ENCODE assay signal across 1 cellular context in genomic region chr5:42596817-42597216, GRCh38.
TF ChIP-seq lines count a peak whose summit lies in the region.

No MANE protein-coding gene starts in this region.

TF ChIP-seq in HepG2, 621 proteins besides CTCF, POLR2A, EP300 and RAD21 (continued from another document and continues in another):
- TF ChIP-seq, protein P1, sequence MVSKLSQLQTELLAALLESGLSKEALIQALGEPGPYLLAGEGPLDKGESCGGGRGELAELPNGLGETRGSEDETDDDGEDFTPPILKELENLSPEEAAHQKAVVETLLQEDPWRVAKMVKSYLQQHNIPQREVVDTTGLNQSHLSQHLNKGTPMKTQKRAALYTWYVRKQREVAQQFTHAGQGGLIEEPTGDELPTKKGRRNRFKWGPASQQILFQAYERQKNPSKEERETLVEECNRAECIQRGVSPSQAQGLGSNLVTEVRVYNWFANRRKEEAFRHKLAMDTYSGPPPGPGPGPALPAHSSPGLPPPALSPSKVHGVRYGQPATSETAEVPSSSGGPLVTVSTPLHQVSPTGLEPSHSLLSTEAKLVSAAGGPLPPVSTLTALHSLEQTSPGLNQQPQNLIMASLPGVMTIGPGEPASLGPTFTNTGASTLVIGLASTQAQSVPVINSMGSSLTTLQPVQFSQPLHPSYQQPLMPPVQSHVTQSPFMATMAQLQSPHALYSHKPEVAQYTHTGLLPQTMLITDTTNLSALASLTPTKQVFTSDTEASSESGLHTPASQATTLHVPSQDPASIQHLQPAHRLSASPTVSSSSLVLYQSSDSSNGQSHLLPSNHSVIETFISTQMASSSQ (IDR thresholded peaks at IDR 0.05; ENCODE audit: low read depth), result 0 out of 2 replicates have a peak, but pooled peaks have one; percentile 44
- TF ChIP-seq, protein P1 (CRISPR knock-in tag; IDR thresholded peaks at IDR 0.05; ENCODE audit: borderline replicate concordance), result no peak
- TF ChIP-seq HMG20A (CRISPR knock-in tag; IDR thresholded peaks at IDR 0.05; ENCODE audit: borderline replicate concordance) (0 out of 2 replicates have a peak, but pooled peaks have one; percentile 31), GTF2F1 (IDR thresholded peaks at IDR 0.05; ENCODE audit: low read length) (no peak), SAP130 (CRISPR knock-in tag; IDR thresholded peaks at IDR 0.05; ENCODE audit: low read depth) (0 out of 2 replicates have a peak, but pooled peaks have one; percentile 29), NR2F6 (IDR thresholded peaks at IDR 0.05) (no peak), NR2F6 (CRISPR knock-in tag; IDR thresholded peaks at IDR 0.05) (0 out of 2 replicates have a peak, but pooled peaks have one; percentile 18), ZNF354B (CRISPR knock-in tag; IDR thresholded peaks at IDR 0.05) (no peak), ARNT (IDR thresholded peaks at IDR 0.05) (no peak), RFX1 (IDR thresholded peaks at IDR 0.05) (no peak), THAP11 (CRISPR knock-in tag; IDR thresholded peaks at IDR 0.05) (0 out of 2 replicates have a peak, but pooled peaks have one; percentile 29), FOSL2 (CRISPR knock-in tag; IDR thresholded peaks at IDR 0.05) (peak; percentile 53), ZNF180 (CRISPR knock-in tag; IDR thresholded peaks at IDR 0.05; ENCODE audit: borderline replicate concordance, low read depth) (no peak), HNRNPK (IDR thresholded peaks at IDR 0.05; ENCODE audit: low read depth, low read length, poor library complexity, severe bottlenecking) (no peak), MXI1 (IDR thresholded peaks at IDR 0.05; ENCODE audit: borderline replicate concordance, low read depth, low read length) (no peak), ZSCAN21 (CRISPR knock-in tag; IDR thresholded peaks at IDR 0.05; ENCODE audit: borderline replicate concordance) (no peak), ZNF510 (CRISPR knock-in tag; IDR thresholded peaks at IDR 0.05; ENCODE audit: low read depth) (no peak), FOXP1 (IDR thresholded peaks at IDR 0.05) (no peak), FOXP1 (CRISPR knock-in tag; IDR thresholded peaks at IDR 0.05) (peak; percentile 79), HNF4A (CRISPR knock-in tag; IDR thresholded peaks at IDR 0.05) (peak; percentile 28; the same call in 1 of the 2 replicates), ZMYM4 (CRISPR knock-in tag; IDR thresholded peaks at IDR 0.05) (peak; percentile 80), MED13 (CRISPR knock-in tag; IDR thresholded peaks at IDR 0.05) (no peak), POGK (CRISPR knock-in tag; conservative IDR thresholded peaks at IDR 0.05) (no peak), ZNF784 (CRISPR knock-in tag; IDR thresholded peaks at IDR 0.05; ENCODE audit: borderline replicate concordance) (no peak), ZNF224 (CRISPR knock-in tag; IDR thresholded peaks at IDR 0.05) (no peak), ZNF136 (CRISPR knock-in tag; IDR thresholded peaks at IDR 0.05; ENCODE audit: low read depth) (no peak), ZNF563 (CRISPR knock-in tag; IDR thresholded peaks at IDR 0.05) (no peak), ZNF644 (CRISPR knock-in tag; IDR thresholded peaks at IDR 0.05; ENCODE audit: low read depth) (peak; percentile 54; the same call in 1 of the 2 replicates), GATAD2A (CRISPR knock-in tag; IDR thresholded peaks at IDR 0.05) (peak; percentile 64), TAF1 (CRISPR knock-in tag; IDR thresholded peaks at IDR 0.05) (no peak), HMGA1 (CRISPR knock-in tag; conservative IDR thresholded peaks at IDR 0.05) (no peak), ZNF850 (CRISPR knock-in tag; conservative IDR thresholded peaks at IDR 0.05) (no peak), SOX5 (CRISPR knock-in tag; IDR thresholded peaks at IDR 0.05; ENCODE audit: borderline replicate concordance) (0 out of 2 replicates have a peak, but pooled peaks have one; percentile 40), CERS6 (CRISPR knock-in tag; IDR thresholded peaks at IDR 0.05) (no peak), ZNF550 (CRISPR knock-in tag; IDR thresholded peaks at IDR 0.05; ENCODE audit: borderline replicate concordance) (no peak), BCLAF1 (IDR thresholded peaks at IDR 0.05) (no peak), MZF1 (CRISPR knock-in tag; IDR thresholded peaks at IDR 0.05; ENCODE audit: borderline replicate concordance) (no peak)
- TF ChIP-seq, protein P2, sequence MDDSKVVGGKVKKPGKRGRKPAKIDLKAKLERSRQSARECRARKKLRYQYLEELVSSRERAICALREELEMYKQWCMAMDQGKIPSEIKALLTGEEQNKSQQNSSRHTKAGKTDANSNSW (CRISPR knock-in tag; IDR thresholded peaks at IDR 0.05; ENCODE audit: borderline replicate concordance), result no peak
- TF ChIP-seq, protein P3, sequence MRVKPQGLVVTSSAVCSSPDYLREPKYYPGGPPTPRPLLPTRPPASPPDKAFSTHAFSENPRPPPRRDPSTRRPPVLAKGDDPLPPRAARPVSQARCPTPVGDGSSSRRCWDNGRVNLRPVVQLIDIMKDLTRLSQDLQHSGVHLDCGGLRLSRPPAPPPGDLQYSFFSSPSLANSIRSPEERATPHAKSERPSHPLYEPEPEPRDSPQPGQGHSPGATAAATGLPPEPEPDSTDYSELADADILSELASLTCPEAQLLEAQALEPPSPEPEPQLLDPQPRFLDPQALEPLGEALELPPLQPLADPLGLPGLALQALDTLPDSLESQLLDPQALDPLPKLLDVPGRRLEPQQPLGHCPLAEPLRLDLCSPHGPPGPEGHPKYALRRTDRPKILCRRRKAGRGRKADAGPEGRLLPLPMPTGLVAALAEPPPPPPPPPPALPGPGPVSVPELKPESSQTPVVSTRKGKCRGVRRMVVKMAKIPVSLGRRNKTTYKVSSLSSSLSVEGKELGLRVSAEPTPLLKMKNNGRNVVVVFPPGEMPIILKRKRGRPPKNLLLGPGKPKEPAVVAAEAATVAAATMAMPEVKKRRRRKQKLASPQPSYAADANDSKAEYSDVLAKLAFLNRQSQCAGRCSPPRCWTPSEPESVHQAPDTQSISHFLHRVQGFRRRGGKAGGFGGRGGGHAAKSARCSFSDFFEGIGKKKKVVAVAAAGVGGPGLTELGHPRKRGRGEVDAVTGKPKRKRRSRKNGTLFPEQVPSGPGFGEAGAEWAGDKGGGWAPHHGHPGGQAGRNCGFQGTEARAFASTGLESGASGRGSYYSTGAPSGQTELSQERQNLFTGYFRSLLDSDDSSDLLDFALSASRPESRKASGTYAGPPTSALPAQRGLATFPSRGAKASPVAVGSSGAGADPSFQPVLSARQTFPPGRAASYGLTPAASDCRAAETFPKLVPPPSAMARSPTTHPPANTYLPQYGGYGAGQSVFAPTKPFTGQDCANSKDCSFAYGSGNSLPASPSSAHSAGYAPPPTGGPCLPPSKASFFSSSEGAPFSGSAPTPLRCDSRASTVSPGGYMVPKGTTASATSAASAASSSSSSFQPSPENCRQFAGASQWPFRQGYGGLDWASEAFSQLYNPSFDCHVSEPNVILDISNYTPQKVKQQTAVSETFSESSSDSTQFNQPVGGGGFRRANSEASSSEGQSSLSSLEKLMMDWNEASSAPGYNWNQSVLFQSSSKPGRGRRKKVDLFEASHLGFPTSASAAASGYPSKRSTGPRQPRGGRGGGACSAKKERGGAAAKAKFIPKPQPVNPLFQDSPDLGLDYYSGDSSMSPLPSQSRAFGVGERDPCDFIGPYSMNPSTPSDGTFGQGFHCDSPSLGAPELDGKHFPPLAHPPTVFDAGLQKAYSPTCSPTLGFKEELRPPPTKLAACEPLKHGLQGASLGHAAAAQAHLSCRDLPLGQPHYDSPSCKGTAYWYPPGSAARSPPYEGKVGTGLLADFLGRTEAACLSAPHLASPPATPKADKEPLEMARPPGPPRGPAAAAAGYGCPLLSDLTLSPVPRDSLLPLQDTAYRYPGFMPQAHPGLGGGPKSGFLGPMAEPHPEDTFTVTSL (CRISPR knock-in tag; IDR thresholded peaks at IDR 0.05; ENCODE audit: borderline replicate concordance), result peak; percentile 61; the same call in 1 of the 2 replicates
- TF ChIP-seq, protein P4, sequence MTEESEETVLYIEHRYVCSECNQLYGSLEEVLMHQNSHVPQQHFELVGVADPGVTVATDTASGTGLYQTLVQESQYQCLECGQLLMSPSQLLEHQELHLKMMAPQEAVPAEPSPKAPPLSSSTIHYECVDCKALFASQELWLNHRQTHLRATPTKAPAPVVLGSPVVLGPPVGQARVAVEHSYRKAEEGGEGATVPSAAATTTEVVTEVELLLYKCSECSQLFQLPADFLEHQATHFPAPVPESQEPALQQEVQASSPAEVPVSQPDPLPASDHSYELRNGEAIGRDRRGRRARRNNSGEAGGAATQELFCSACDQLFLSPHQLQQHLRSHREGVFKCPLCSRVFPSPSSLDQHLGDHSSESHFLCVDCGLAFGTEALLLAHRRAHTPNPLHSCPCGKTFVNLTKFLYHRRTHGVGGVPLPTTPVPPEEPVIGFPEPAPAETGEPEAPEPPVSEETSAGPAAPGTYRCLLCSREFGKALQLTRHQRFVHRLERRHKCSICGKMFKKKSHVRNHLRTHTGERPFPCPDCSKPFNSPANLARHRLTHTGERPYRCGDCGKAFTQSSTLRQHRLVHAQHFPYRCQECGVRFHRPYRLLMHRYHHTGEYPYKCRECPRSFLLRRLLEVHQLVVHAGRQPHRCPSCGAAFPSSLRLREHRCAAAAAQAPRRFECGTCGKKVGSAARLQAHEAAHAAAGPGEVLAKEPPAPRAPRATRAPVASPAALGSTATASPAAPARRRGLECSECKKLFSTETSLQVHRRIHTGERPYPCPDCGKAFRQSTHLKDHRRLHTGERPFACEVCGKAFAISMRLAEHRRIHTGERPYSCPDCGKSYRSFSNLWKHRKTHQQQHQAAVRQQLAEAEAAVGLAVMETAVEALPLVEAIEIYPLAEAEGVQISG (CRISPR knock-in tag; IDR thresholded peaks at IDR 0.05), result no peak
- TF ChIP-seq, protein P5, sequence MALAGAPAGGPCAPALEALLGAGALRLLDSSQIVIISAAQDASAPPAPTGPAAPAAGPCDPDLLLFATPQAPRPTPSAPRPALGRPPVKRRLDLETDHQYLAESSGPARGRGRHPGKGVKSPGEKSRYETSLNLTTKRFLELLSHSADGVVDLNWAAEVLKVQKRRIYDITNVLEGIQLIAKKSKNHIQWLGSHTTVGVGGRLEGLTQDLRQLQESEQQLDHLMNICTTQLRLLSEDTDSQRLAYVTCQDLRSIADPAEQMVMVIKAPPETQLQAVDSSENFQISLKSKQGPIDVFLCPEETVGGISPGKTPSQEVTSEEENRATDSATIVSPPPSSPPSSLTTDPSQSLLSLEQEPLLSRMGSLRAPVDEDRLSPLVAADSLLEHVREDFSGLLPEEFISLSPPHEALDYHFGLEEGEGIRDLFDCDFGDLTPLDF (CRISPR knock-in tag; IDR thresholded peaks at IDR 0.05), result no peak
